8 cellular contexts compared by ENCODE assay signal in the genomic region with DNA sequence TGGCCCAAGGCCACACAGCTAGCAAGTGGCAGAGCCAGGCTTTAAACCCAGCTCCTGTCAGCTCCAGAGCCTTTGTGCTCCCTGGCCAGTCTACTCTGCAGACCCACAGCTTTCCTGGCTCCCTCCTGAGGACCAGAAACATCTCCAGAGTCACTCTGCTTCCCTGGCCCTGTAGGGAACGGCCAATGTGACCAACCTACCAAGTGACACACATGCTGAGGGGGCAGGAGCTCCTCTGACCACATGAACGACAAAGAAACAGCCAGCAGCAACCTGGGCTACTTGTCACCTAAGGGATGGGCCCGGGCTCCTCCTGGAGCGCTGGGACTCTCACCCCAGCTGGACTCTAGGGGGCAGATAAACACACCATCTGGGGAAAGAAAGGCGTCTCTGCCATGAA. TPM values are rescaled to one million over a fixed set of nuclear protein-coding genes. Genes with fewer than 3 reads are reported as not detected.
"Had no signal": no experiment of that assay in that cellular context is flagged by ENCODE, and none has a peak within 500 bp of the region (broad histone marks: within the 10 kb centered on the region; RNA-seq: fewer than 3 reads in every experiment).

No MANE protein-coding gene starts in this region.

- H3K27ac Mint-ChIP-seq: GM23338, H9 had no signal

- H3K4me1 Mint-ChIP-seq: GM23338, H9, IgD-negative memory B cell had no signal

- H3K4me2 ChIP-seq: GM23338 had no signal

- H3K27me3 Mint-ChIP-seq: IgD-negative memory B cell had no signal

- H3K4me3 Mint-ChIP-seq: GM23338, H9 had no signal

- ATAC-seq: GM23338 had no signal

- FAIRE-seq: H1, H54, HTR-8/SVneo had no signal

- DNase-seq: H9, HCEC 1CT had no signal

- H3K4me3 ChIP-seq: GM23338 had no signal

- H2AFZ ChIP-seq: GM23338 had no signal

RNA-seq across cellular contexts. Expression of a gene that starts 19.3 kb away (rescaled TPM):
- total RNA-seq: GM23338, H1, H9, HT-29 had no signal
- polyA plus RNA-seq: GM23338, H1, IgD-negative memory B cell had no signal

RNA-seq across cellular contexts. Expression of a gene that starts 19.3 kb away (rescaled TPM):
- total RNA-seq: GM23338, H1, H9, HT-29 had no signal
- polyA plus RNA-seq: GM23338, H1, IgD-negative memory B cell had no signal
